2 cellular contexts compared by ENCODE assay signal in genomic region chr3:151366993-151367392, GRCh38.
TF ChIP-seq lines count a peak whose summit lies in the region.

No MANE protein-coding gene starts in this region.

TF ChIP-seq in GM23338, 12 proteins besides CTCF, POLR2A, EP300 and RAD21:
- TF ChIP-seq EZH2phosphoT487 (IDR thresholded peaks at IDR 0.05; ENCODE audit: unreplicated experiment) (no peak), ZNF331 (CRISPR knock-in tag; IDR thresholded peaks at IDR 0.05; ENCODE audit: low read depth) (no peak), NANOG (IDR thresholded peaks at IDR 0.05; ENCODE audit: borderline replicate concordance) (no peak), ETS1 (IDR thresholded peaks at IDR 0.05) (no peak), EZH2 (IDR thresholded peaks at IDR 0.05; ENCODE audit: low read depth, unreplicated experiment) (no peak), JUNB (IDR thresholded peaks at IDR 0.05; ENCODE audit: unreplicated experiment) (no peak), CREB1 (CRISPR knock-in tag; IDR thresholded peaks at IDR 0.05; ENCODE audit: low read depth) (no peak), ZNF114 (CRISPR knock-in tag; IDR thresholded peaks at IDR 0.05) (no peak)
TF ChIP-seq in GM23338: peak in this region for 0.

TF ChIP-seq in K562, 482 proteins besides CTCF, POLR2A, EP300 and RAD21:
- peak; percentile 9; the same call in 1 of the 2 replicates for TF ChIP-seq TFE3 (CRISPR knock-in tag; IDR thresholded peaks at IDR 0.05)
- TF ChIP-seq IRF2 (CRISPR knock-in tag; IDR thresholded peaks at IDR 0.05), result no peak
